ENCODE assay signal across 13 cellular contexts in genomic region chrX:19758536-19758935, GRCh38.
DNase-seq lines count a peak whose midpoint lies in the region; ATAC-seq, FAIRE-seq and TF ChIP-seq lines count a peak whose summit lies in the region.
"Had no signal": no experiment of that assay in that cellular context is flagged by ENCODE, and none has a peak within 500 bp of the region (broad histone marks: within the 10 kb centered on the region; RNA-seq: fewer than 3 reads in every experiment).

No MANE protein-coding gene starts in this region.

- no peaks in the 10 kb centered on the region for H3K36me3 Mint-ChIP-seq in immature natural killer cell

- TF ChIP-seq EP300 in upper lobe of left lung (IDR thresholded peaks at IDR 0.05) = no peak

- H3K9me3 ChIP-seq in upper lobe of left lung (no peaks in the 10 kb centered on the region), esophagus squamous epithelium (no peaks in the 10 kb centered on the region)
- H3K9me3 ChIP-seq in effector memory CD4-positive, alpha-beta T cell (ENCODE audit: control insufficient read depth, low read length) = no peaks in the 10 kb centered on the region

- 40 to 52% methylated on average over 4 of the region's 4 CpGs for WGBS in upper lobe of left lung, 2 donors
- WGBS in esophagus squamous epithelium, 2 donors = 20 to 43% methylated on average over 4 of the region's 4 CpGs

- FAIRE-seq in RCC 7860 (lab: Jason Lieb, UNC) = peak; percentile 44
- FAIRE-seq: G401.6 had no signal

- H3K27ac Mint-ChIP-seq in immature natural killer cell = peak overlapping the region; percentile 27 to 74 (median 42)
- H3K27ac Mint-ChIP-seq: dendritic cell treated with granulocyte-macrophage colony-stimulating factor and Interleukin-4, amounts not matched to agents 40 ng/mL and 50 ng/mL, for 4 days had no signal

- intact Hi-C loops in esophagus squamous epithelium (cut with DNase I) = no loop called here

- H3K27ac ChIP-seq in upper lobe of left lung (no peak overlapping the region), esophagus squamous epithelium (no peak overlapping the region)
- no peak overlapping the region for H3K27ac ChIP-seq in effector memory CD4-positive, alpha-beta T cell (ENCODE audit: insufficient read depth, low read length, poor library complexity, severe bottlenecking)

- H3K9me3 Mint-ChIP-seq in immature natural killer cell = peaks cover 0 to 2% (median 0%) of the 10 kb centered on the region in 6 donors

- peaks cover 62 to 84% of the 10 kb centered on the region in 2 donors for H3K4me1 Mint-ChIP-seq in immature natural killer cell

- TF ChIP-seq POLR2A in upper lobe of left lung (IDR thresholded peaks at IDR 0.05) (no peak), esophagus squamous epithelium (IDR thresholded peaks at IDR 0.05) (no peak)

- H3K27me3 ChIP-seq in upper lobe of left lung (no peaks in the 10 kb centered on the region), esophagus squamous epithelium (no peaks in the 10 kb centered on the region)
- H3K27me3 ChIP-seq in effector memory CD4-positive, alpha-beta T cell (replicated peaks; ENCODE audit: control insufficient read depth, insufficient read depth, low read length, poor library complexity, severe bottlenecking) = no peaks in the 10 kb centered on the region

- no peak overlapping the region for H3K4me3 Mint-ChIP-seq in immature natural killer cell
- H3K4me3 Mint-ChIP-seq: dendritic cell treated with granulocyte-macrophage colony-stimulating factor and Interleukin-4, amounts not matched to agents 40 ng/mL and 50 ng/mL, for 4 days had no signal

- DNase-seq in Daoy (ENCODE audit: low read depth) = peak; percentile 11
- no peak for DNase-seq in RCC 7860 (ENCODE audit: low spot score)
- no peak for DNase-seq in immature natural killer cell
- DNase-seq in amniotic stem cell (lab: John Stamatoyannopoulos, UW) = no peak
- no peak for DNase-seq in upper lobe of left lung
- no peak for DNase-seq in effector memory CD4-positive, alpha-beta T cell
- no peak for DNase-seq in esophagus squamous epithelium (lab: John Stamatoyannopoulos, UW)
- DNase-seq: NCI-H1105, Right ventricle myocardium superior, substantia nigra had no signal

- H3K4me3 ChIP-seq in upper lobe of left lung = no peak overlapping the region
- no peak overlapping the region for H3K4me3 ChIP-seq in effector memory CD4-positive, alpha-beta T cell (ENCODE audit: insufficient read depth, low read depth, low read length, poor library complexity, severe bottlenecking)
- H3K4me3 ChIP-seq in esophagus squamous epithelium = no peak overlapping the region

- peaks cover 2 to 4% (median 3%) of the 10 kb centered on the region in 3 donors for H3K27me3 Mint-ChIP-seq in immature natural killer cell (ENCODE audit: low read depth in 3 of 3)
- H3K27me3 Mint-ChIP-seq: dendritic cell treated with granulocyte-macrophage colony-stimulating factor and Interleukin-4, amounts not matched to agents 40 ng/mL and 50 ng/mL, for 4 days had no signal

- H3K36me3 ChIP-seq in upper lobe of left lung (no peaks in the 10 kb centered on the region), esophagus squamous epithelium (no peaks in the 10 kb centered on the region)
- H3K36me3 ChIP-seq in effector memory CD4-positive, alpha-beta T cell (ENCODE audit: control insufficient read depth, insufficient read depth, low read length) = no peaks in the 10 kb centered on the region

- TF ChIP-seq CTCF in upper lobe of left lung (IDR thresholded peaks at IDR 0.05) = no peak
- no peak for TF ChIP-seq CTCF in esophagus squamous epithelium (IDR thresholded peaks at IDR 0.05)

- peak; percentile 43 for ATAC-seq in HG02852 (IDR thresholded peaks at IDR 0.05; ENCODE audit: unreplicated experiment)
- no peak for ATAC-seq in upper lobe of left lung (ENCODE audit: low FRiP score in 2 of 2)

- H3K4me1 ChIP-seq in upper lobe of left lung = peaks cover 0 to 6% (median 0%) of the 10 kb centered on the region in 4 donors
- H3K4me1 ChIP-seq in effector memory CD4-positive, alpha-beta T cell (ENCODE audit: control insufficient read depth, insufficient read depth, low read length, poor library complexity, severe bottlenecking) = peaks cover 15% of the 10 kb centered on the region
- H3K4me1 ChIP-seq in esophagus squamous epithelium = no peaks in the 10 kb centered on the region
